15 cellular contexts compared by ENCODE assay signal in genomic region chr2:15155959-15156574, GRCh38.
"Had no signal": no experiment of that assay in that cellular context is flagged by ENCODE, and none has a peak within 500 bp of the region (broad histone marks: within the 10 kb centered on the region; RNA-seq: fewer than 3 reads in every experiment).

No MANE protein-coding gene starts in this region.

- H3K36me3 ChIP-seq: cardiac muscle cell, ovary, thoracic aorta had no signal

- H3K27me3 ChIP-seq: cardiac muscle cell, dorsolateral prefrontal cortex, ovary had no signal

- H3K4me3 ChIP-seq: cardiac muscle cell, dorsolateral prefrontal cortex, ovary, thoracic aorta had no signal

- H3K4me1 Mint-ChIP-seq: nephron; stimulated activated effector memory CD8-positive, alpha-beta T cell treated with anti-CD3 and anti-CD28 coated beads, Interleukin-12 subunit alpha, Interleukin-12 subunit beta, amount 100 ng/mL, for 72 hours had no signal

- H3K27ac Mint-ChIP-seq: activated naive CD4-positive, alpha-beta T cell treated with anti-CD3 and anti-CD28 coated beads, Interleukin-2, amount 10 ng/mL, durations not matched to agents 7 days and 5 days; memory B cell; nephron; stimulated activated effector memory CD8-positive, alpha-beta T cell treated with anti-CD3 and anti-CD28 coated beads, Interleukin-12 subunit alpha, Interleukin-12 subunit beta, amount 100 ng/mL, for 72 hours had no signal

- H3K27me3 Mint-ChIP-seq: memory B cell had no signal

- H3K27ac ChIP-seq: cardiac muscle cell, dorsolateral prefrontal cortex, ovary, thoracic aorta, VCaP had no signal

- H3K4me3 Mint-ChIP-seq: activated naive CD4-positive, alpha-beta T cell treated with anti-CD3 and anti-CD28 coated beads, Interleukin-2, amount 10 ng/mL, durations not matched to agents 7 days and 5 days; memory B cell; nephron; stimulated activated effector memory CD8-positive, alpha-beta T cell treated with anti-CD3 and anti-CD28 coated beads, Interleukin-12 subunit alpha, Interleukin-12 subunit beta, amount 100 ng/mL, for 72 hours had no signal

- DNase-seq: activated CD4-positive, alpha-beta T cell treated with anti-CD3 and anti-CD28 coated beads, Interleukin-2, amount 50 U/mL, for 48 hours; activated naive CD4-positive, alpha-beta T cell treated with anti-CD3 and anti-CD28 coated beads, Interleukin-2, amount 10 ng/mL, durations not matched to agents 7 days and 5 days; activated T-cell treated with anti-CD3 and anti-CD28 coated beads, Interleukin-2, amount 50 U/mL, for 1 hour; dorsolateral prefrontal cortex; erythroblast; left ventricle myocardium superior; ovary; stimulated activated CD4-positive, alpha-beta T cell treated with anti-CD3 and anti-CD28 coated beads, Interleukin-12 subunit alpha, Interleukin-12 subunit beta, amount 100 ng/mL, for 4 hours; T-helper 1 cell had no signal

- ATAC-seq: left ventricle myocardium superior; stimulated activated effector memory CD8-positive, alpha-beta T cell treated with anti-CD3 and anti-CD28 coated beads, Interleukin-12 subunit alpha, Interleukin-12 subunit beta, amount 100 ng/mL, for 72 hours had no signal

- H3K9me3 Mint-ChIP-seq: activated naive CD4-positive, alpha-beta T cell treated with anti-CD3 and anti-CD28 coated beads, Interleukin-2, amount 10 ng/mL, durations not matched to agents 7 days and 5 days; memory B cell; nephron; stimulated activated effector memory CD8-positive, alpha-beta T cell treated with anti-CD3 and anti-CD28 coated beads, Interleukin-12 subunit alpha, Interleukin-12 subunit beta, amount 100 ng/mL, for 72 hours had no signal

- H3K36me3 Mint-ChIP-seq: activated naive CD4-positive, alpha-beta T cell treated with anti-CD3 and anti-CD28 coated beads, Interleukin-2, amount 10 ng/mL, durations not matched to agents 7 days and 5 days; memory B cell; stimulated activated effector memory CD8-positive, alpha-beta T cell treated with anti-CD3 and anti-CD28 coated beads, Interleukin-12 subunit alpha, Interleukin-12 subunit beta, amount 100 ng/mL, for 72 hours had no signal

- H3K9me3 ChIP-seq: thoracic aorta had no signal
